1 cellular context compared by ENCODE assay signal in genomic region chr19:10230904-10231623, GRCh38.
TF ChIP-seq lines count a peak whose summit lies in the region.

A gene with protein sequence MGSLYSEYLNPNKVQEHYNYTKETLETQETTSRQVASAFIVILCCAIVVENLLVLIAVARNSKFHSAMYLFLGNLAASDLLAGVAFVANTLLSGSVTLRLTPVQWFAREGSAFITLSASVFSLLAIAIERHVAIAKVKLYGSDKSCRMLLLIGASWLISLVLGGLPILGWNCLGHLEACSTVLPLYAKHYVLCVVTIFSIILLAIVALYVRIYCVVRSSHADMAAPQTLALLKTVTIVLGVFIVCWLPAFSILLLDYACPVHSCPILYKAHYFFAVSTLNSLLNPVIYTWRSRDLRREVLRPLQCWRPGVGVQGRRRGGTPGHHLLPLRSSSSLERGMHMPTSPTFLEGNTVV (minus strand): TSS chr19:10231331. CDS start chr19:10224905, 6,426 bp downstream.

TF ChIP-seq in GM12878, 131 proteins besides CTCF, POLR2A, EP300 and RAD21:
- TF ChIP-seq BHLHE40 (IDR thresholded peaks at IDR 0.05; ENCODE audit: borderline replicate concordance in 1 of 2, low read depth in 2 of 2, low read length in 1 of 2) (peak in 1 of 2 experiments; percentile 82; a peak in 2 of 4 replicates), NBN (IDR thresholded peaks at IDR 0.05) (peak; percentile 90), LARP7 (IDR thresholded peaks at IDR 0.05) (peak; percentile 79; the same call in 1 of the 2 replicates), ASH2L (IDR thresholded peaks at IDR 0.05; ENCODE audit: borderline replicate concordance, low read depth) (0 out of 2 replicates have a peak, but pooled peaks have one; percentile 28), IKZF2 (IDR thresholded peaks at IDR 0.05) (peak in 1 of 2 experiments; percentile 2; a peak in 1 of 4 replicates), EGR1 (IDR thresholded peaks at IDR 0.05; ENCODE audit: borderline replicate concordance in 1 of 2, low read depth in 2 of 2, low read length in 2 of 2) (peak in 1 of 2 experiments; percentile 79; a peak in 2 of 3 replicates), IKZF1 (conservative IDR thresholded peaks at IDR 0.05) (peak; percentile 60), YY1 (IDR thresholded peaks at IDR 0.05; ENCODE audit: low read depth, low read length) (no peak), NR2F1 (conservative IDR thresholded peaks at IDR 0.05) (peak; percentile 57), POLR2AphosphoS5 (IDR thresholded peaks at IDR 0.05; ENCODE audit: low read length) (peak; percentile 29; the same call in 1 of the 2 replicates), BACH1 (IDR thresholded peaks at IDR 0.05; ENCODE audit: borderline replicate concordance) (peak; percentile 67; the same call in 1 of the 2 replicates), TCF3 (IDR thresholded peaks at IDR 0.05; ENCODE audit: borderline replicate concordance, insufficient read depth, low read depth, low read length) (peak; percentile 63; the same call in 1 of the 2 replicates), SMARCA5 (IDR thresholded peaks at IDR 0.05) (peak; percentile 66), TCF7 (IDR thresholded peaks at IDR 0.05; ENCODE audit: borderline replicate concordance) (no peak), ZNF592 (IDR thresholded peaks at IDR 0.05) (no peak), STAT3 (IDR thresholded peaks at IDR 0.05; ENCODE audit: low read depth, low read length) (no peak), CREM (IDR thresholded peaks at IDR 0.05; ENCODE audit: low read depth) (peak; percentile 95), TAF1 (IDR thresholded peaks at IDR 0.05; ENCODE audit: borderline replicate concordance, low read depth, low read length) (0 out of 2 replicates have a peak, but pooled peaks have one; percentile 31), RB1 (IDR thresholded peaks at IDR 0.05; ENCODE audit: borderline replicate concordance) (peak; percentile 74; the same call in 1 of the 2 replicates), TCF12 (IDR thresholded peaks at IDR 0.05; ENCODE audit: low read depth, low read length) (peak; percentile 81), MEF2B (IDR thresholded peaks at IDR 0.05; ENCODE audit: partially characterized antibody, poor library complexity, severe bottlenecking) (no peak), TBL1XR1 (IDR thresholded peaks at IDR 0.05; ENCODE audit: low read depth, low read length) (no peak), ZBTB40 (IDR thresholded peaks at IDR 0.05; ENCODE audit: borderline replicate concordance) (no peak), PML (IDR thresholded peaks at IDR 0.05; ENCODE audit: low read length) (0 out of 2 replicates have a peak, but pooled peaks have one; percentile 38), SP1 (IDR thresholded peaks at IDR 0.05; ENCODE audit: low read depth, low read length) (peak; percentile 12), POLR2AphosphoS2 (IDR thresholded peaks at IDR 0.05; ENCODE audit: low read depth, low read length) (no peak), GATAD2B (conservative IDR thresholded peaks at IDR 0.05; ENCODE audit: low read depth) (peak; percentile 32), ATF2 (IDR thresholded peaks at IDR 0.05; ENCODE audit: low read length) (peak; percentile 55; the same call in 1 of the 2 replicates), USF1 (IDR thresholded peaks at IDR 0.05; ENCODE audit: borderline replicate concordance, extremely low read length, insufficient read depth, low read depth, low read length) (no peak), POU2F2 (IDR thresholded peaks at IDR 0.05; ENCODE audit: borderline replicate concordance, low read depth, low read length) (peak; percentile 25; the same call in 1 of the 3 replicates), ATF7 (IDR thresholded peaks at IDR 0.05; ENCODE audit: low read depth) (peak; percentile 91), CREB1 (IDR thresholded peaks at IDR 0.05; ENCODE audit: low read depth) (peak; percentile 96)
- TF ChIP-seq, protein P1, sequence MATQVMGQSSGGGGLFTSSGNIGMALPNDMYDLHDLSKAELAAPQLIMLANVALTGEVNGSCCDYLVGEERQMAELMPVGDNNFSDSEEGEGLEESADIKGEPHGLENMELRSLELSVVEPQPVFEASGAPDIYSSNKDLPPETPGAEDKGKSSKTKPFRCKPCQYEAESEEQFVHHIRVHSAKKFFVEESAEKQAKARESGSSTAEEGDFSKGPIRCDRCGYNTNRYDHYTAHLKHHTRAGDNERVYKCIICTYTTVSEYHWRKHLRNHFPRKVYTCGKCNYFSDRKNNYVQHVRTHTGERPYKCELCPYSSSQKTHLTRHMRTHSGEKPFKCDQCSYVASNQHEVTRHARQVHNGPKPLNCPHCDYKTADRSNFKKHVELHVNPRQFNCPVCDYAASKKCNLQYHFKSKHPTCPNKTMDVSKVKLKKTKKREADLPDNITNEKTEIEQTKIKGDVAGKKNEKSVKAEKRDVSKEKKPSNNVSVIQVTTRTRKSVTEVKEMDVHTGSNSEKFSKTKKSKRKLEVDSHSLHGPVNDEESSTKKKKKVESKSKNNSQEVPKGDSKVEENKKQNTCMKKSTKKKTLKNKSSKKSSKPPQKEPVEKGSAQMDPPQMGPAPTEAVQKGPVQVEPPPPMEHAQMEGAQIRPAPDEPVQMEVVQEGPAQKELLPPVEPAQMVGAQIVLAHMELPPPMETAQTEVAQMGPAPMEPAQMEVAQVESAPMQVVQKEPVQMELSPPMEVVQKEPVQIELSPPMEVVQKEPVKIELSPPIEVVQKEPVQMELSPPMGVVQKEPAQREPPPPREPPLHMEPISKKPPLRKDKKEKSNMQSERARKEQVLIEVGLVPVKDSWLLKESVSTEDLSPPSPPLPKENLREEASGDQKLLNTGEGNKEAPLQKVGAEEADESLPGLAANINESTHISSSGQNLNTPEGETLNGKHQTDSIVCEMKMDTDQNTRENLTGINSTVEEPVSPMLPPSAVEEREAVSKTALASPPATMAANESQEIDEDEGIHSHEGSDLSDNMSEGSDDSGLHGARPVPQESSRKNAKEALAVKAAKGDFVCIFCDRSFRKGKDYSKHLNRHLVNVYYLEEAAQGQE (IDR thresholded peaks at IDR 0.05; ENCODE audit: low read depth, low read length) = peak; percentile 2; the same call in 1 of the 2 replicates
- TF ChIP-seq, protein P2, sequence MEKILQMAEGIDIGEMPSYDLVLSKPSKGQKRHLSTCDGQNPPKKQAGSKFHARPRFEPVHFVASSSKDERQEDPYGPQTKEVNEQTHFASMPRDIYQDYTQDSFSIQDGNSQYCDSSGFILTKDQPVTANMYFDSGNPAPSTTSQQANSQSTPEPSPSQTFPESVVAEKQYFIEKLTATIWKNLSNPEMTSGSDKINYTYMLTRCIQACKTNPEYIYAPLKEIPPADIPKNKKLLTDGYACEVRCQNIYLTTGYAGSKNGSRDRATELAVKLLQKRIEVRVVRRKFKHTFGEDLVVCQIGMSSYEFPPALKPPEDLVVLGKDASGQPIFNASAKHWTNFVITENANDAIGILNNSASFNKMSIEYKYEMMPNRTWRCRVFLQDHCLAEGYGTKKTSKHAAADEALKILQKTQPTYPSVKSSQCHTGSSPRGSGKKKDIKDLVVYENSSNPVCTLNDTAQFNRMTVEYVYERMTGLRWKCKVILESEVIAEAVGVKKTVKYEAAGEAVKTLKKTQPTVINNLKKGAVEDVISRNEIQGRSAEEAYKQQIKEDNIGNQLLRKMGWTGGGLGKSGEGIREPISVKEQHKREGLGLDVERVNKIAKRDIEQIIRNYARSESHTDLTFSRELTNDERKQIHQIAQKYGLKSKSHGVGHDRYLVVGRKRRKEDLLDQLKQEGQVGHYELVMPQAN (conservative IDR thresholded peaks at IDR 0.05) = peak; percentile 64
